Comparison of ENCODE assay signal across 1 cellular context in genomic region chr22:38056969-38057841, GRCh38.
TF ChIP-seq lines count a peak whose summit lies in the region.

Gene PICK1, plus strand, starts transcription at chr22:38057404. Its CDS starts 406 bp downstream, at chr22:38057810.

TF ChIP-seq in HepG2, 621 proteins besides CTCF, POLR2A, EP300 and RAD21 (continued from another document and continues in another):
- TF ChIP-seq GABPA (IDR thresholded peaks at IDR 0.05; ENCODE audit: low read depth, low read length) (peak; percentile 85), GABPA (CRISPR knock-in tag; IDR thresholded peaks at IDR 0.05; ENCODE audit: low read depth) (peak; percentile 98), MEIS2 (CRISPR knock-in tag; IDR thresholded peaks at IDR 0.05) (peak; percentile 74; the same call in 1 of the 2 replicates), ZNF180 (CRISPR knock-in tag; IDR thresholded peaks at IDR 0.05; ENCODE audit: borderline replicate concordance, low read depth) (no peak), ZNF501 (CRISPR knock-in tag; IDR thresholded peaks at IDR 0.05) (no peak; the same call in 1 of the 2 replicates), MED13 (CRISPR knock-in tag; IDR thresholded peaks at IDR 0.05) (no peak), ATAD3A (CRISPR knock-in tag; IDR thresholded peaks at IDR 0.05) (no peak), TGIF2 (CRISPR knock-in tag; IDR thresholded peaks at IDR 0.05) (peak; percentile 72), ZNF496 (CRISPR knock-in tag; IDR thresholded peaks at IDR 0.05; ENCODE audit: insufficient replicate concordance) (no peak), ZNF549 (CRISPR knock-in tag; IDR thresholded peaks at IDR 0.05) (no peak), ZFY (CRISPR knock-in tag; IDR thresholded peaks at IDR 0.05) (peak; percentile 60), PRPF4 (IDR thresholded peaks at IDR 0.05; ENCODE audit: low read depth, low read length, poor library complexity, severe bottlenecking) (no peak), FOXA3 (CRISPR knock-in tag; IDR thresholded peaks at IDR 0.05) (peak; percentile 27; the same call in 1 of the 2 replicates), TMF1 (CRISPR knock-in tag; IDR thresholded peaks at IDR 0.05; ENCODE audit: low read depth) (no peak), NRL (CRISPR knock-in tag; IDR thresholded peaks at IDR 0.05; ENCODE audit: borderline replicate concordance) (no peak), ERF (CRISPR knock-in tag; IDR thresholded peaks at IDR 0.05) (peak; percentile 64; the same call in 1 of the 2 replicates), LCORL (IDR thresholded peaks at IDR 0.05) (no peak), LCORL (CRISPR knock-in tag; IDR thresholded peaks at IDR 0.05) (peak; percentile 73), POGZ (CRISPR knock-in tag; IDR thresholded peaks at IDR 0.05) (peak; percentile 76), ZNF512 (CRISPR knock-in tag; IDR thresholded peaks at IDR 0.05) (no peak), ZMAT5 (CRISPR knock-in tag; IDR thresholded peaks at IDR 0.05; ENCODE audit: borderline replicate concordance, low read depth) (no peak), ZNF230 (CRISPR knock-in tag; IDR thresholded peaks at IDR 0.05) (no peak), TCF7 (IDR thresholded peaks at IDR 0.05; ENCODE audit: low read depth) (no peak), BRCA1 (CRISPR knock-in tag; IDR thresholded peaks at IDR 0.05) (no peak), ZNF713 (CRISPR knock-in tag; IDR thresholded peaks at IDR 0.05) (no peak), CSRNP2 (CRISPR knock-in tag; conservative IDR thresholded peaks at IDR 0.05; ENCODE audit: low read depth) (no peak), ZNF441 (CRISPR knock-in tag; IDR thresholded peaks at IDR 0.05; ENCODE audit: borderline replicate concordance) (no peak), HNRNPLL (IDR thresholded peaks at IDR 0.05; ENCODE audit: low read depth, low read length, poor library complexity, severe bottlenecking) (peak; percentile 68), ZFYVE20 (CRISPR knock-in tag; IDR thresholded peaks at IDR 0.05; ENCODE audit: borderline replicate concordance, low read depth) (0 out of 2 replicates have a peak, but pooled peaks have one; percentile 28), MAX (IDR thresholded peaks at IDR 0.05) (peak; percentile 58; the same call in 1 of the 2 replicates), DNMT3B (CRISPR knock-in tag; conservative IDR thresholded peaks at IDR 0.05) (0 out of 2 replicates have a peak, but pooled peaks have one; percentile 32), ZNF670 (CRISPR knock-in tag; IDR thresholded peaks at IDR 0.05; ENCODE audit: borderline replicate concordance) (no peak), ZNF850 (CRISPR knock-in tag; conservative IDR thresholded peaks at IDR 0.05) (no peak), PHF20 (CRISPR knock-in tag; IDR thresholded peaks at IDR 0.05) (peak; percentile 92), KLF16 (CRISPR knock-in tag; IDR thresholded peaks at IDR 0.05) (no peak), HNF4G (IDR thresholded peaks at IDR 0.05; ENCODE audit: borderline replicate concordance, low read depth, low read length) (no peak), HNF4G (CRISPR knock-in tag; IDR thresholded peaks at IDR 0.05; ENCODE audit: borderline replicate concordance, low read depth) (no peak), ARNT (IDR thresholded peaks at IDR 0.05) (no peak), ZC3H13 (CRISPR knock-in tag; IDR thresholded peaks at IDR 0.05) (no peak), ZSCAN25 (CRISPR knock-in tag; IDR thresholded peaks at IDR 0.05) (no peak), NFKBIZ (CRISPR knock-in tag; IDR thresholded peaks at IDR 0.05) (no peak), THAP9 (CRISPR knock-in tag; IDR thresholded peaks at IDR 0.05; ENCODE audit: borderline replicate concordance) (peak; percentile 67; the same call in 1 of the 2 replicates), AKNA (CRISPR knock-in tag; IDR thresholded peaks at IDR 0.05; ENCODE audit: borderline replicate concordance) (no peak), ZMYM3 (CRISPR knock-in tag; IDR thresholded peaks at IDR 0.05) (peak; percentile 29; the same call in 1 of the 2 replicates), ZNF44 (CRISPR knock-in tag; IDR thresholded peaks at IDR 0.05) (0 out of 2 replicates have a peak, but pooled peaks have one; percentile 23), HNRNPK (IDR thresholded peaks at IDR 0.05; ENCODE audit: low read depth, low read length, poor library complexity, severe bottlenecking) (no peak)
- TF ChIP-seq, protein P1, sequence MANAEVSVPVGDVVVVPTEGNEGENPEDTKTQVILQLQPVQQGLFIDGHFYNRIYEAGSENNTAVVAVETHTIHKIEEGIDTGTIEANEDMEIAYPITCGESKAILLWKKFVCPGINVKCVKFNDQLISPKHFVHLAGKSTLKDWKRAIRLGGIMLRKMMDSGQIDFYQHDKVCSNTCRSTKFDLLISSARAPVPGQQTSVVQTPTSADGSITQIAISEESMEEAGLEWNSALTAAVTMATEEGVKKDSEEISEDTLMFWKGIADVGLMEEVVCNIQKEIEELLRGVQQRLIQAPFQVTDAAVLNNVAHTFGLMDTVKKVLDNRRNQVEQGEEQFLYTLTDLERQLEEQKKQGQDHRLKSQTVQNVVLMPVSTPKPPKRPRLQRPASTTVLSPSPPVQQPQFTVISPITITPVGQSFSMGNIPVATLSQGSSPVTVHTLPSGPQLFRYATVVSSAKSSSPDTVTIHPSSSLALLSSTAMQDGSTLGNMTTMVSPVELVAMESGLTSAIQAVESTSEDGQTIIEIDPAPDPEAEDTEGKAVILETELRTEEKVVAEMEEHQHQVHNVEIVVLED (CRISPR knock-in tag; IDR thresholded peaks at IDR 0.05; ENCODE audit: borderline replicate concordance), result peak; percentile 79; the same call in 1 of the 2 replicates
- TF ChIP-seq, protein P2, sequence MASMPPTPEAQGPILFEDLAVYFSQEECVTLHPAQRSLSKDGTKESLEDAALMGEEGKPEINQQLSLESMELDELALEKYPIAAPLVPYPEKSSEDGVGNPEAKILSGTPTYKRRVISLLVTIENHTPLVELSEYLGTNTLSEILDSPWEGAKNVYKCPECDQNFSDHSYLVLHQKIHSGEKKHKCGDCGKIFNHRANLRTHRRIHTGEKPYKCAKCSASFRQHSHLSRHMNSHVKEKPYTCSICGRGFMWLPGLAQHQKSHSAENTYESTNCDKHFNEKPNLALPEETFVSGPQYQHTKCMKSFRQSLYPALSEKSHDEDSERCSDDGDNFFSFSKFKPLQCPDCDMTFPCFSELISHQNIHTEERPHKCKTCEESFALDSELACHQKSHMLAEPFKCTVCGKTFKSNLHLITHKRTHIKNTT (CRISPR knock-in tag; IDR thresholded peaks at IDR 0.05), result no peak
- TF ChIP-seq, protein P3, sequence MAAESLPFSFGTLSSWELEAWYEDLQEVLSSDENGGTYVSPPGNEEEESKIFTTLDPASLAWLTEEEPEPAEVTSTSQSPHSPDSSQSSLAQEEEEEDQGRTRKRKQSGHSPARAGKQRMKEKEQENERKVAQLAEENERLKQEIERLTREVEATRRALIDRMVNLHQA (CRISPR knock-in tag; IDR thresholded peaks at IDR 0.05), result no peak
- TF ChIP-seq, protein P4, sequence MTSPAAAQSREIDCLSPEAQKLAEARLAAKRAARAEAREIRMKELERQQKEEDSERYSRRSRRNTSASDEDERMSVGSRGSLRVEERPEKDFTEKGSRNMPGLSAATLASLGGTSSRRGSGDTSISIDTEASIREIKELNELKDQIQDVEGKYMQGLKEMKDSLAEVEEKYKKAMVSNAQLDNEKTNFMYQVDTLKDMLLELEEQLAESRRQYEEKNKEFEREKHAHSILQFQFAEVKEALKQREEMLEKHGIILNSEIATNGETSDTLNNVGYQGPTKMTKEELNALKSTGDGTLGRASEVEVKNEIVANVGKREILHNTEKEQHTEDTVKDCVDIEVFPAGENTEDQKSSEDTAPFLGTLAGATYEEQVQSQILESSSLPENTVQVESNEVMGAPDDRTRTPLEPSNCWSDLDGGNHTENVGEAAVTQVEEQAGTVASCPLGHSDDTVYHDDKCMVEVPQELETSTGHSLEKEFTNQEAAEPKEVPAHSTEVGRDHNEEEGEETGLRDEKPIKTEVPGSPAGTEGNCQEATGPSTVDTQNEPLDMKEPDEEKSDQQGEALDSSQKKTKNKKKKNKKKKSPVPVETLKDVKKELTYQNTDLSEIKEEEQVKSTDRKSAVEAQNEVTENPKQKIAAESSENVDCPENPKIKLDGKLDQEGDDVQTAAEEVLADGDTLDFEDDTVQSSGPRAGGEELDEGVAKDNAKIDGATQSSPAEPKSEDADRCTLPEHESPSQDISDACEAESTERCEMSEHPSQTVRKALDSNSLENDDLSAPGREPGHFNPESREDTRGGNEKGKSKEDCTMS (CRISPR knock-in tag; conservative IDR thresholded peaks at IDR 0.05), result no peak
- TF ChIP-seq, protein P5, sequence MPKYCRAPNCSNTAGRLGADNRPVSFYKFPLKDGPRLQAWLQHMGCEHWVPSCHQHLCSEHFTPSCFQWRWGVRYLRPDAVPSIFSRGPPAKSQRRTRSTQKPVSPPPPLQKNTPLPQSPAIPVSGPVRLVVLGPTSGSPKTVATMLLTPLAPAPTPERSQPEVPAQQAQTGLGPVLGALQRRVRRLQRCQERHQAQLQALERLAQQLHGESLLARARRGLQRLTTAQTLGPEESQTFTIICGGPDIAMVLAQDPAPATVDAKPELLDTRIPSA (CRISPR knock-in tag; IDR thresholded peaks at IDR 0.05; ENCODE audit: borderline replicate concordance), result no peak
